ENCODE assay signal across 9 cellular contexts in genomic region chr3:142029052-142029642, GRCh38.
DNase-seq lines count a peak whose midpoint lies in the region; ATAC-seq and TF ChIP-seq lines count a peak whose summit lies in the region.
"Had no signal": no experiment of that assay in that cellular context is flagged by ENCODE, and none has a peak within 500 bp of the region (broad histone marks: within the 10 kb centered on the region; RNA-seq: fewer than 3 reads in every experiment).

No MANE protein-coding gene starts in this region.

- H3K79me2 ChIP-seq in DOHH2 (ENCODE audit: control insufficient read depth, low read length) (peaks cover 48% of the 10 kb centered on the region), H9 (ENCODE audit: insufficient read depth, low read length) (no peaks in the 10 kb centered on the region; the same call in 1 of the 2 replicates)

- no peaks in the 10 kb centered on the region for H4K20me1 ChIP-seq in DOHH2 (ENCODE audit: control insufficient read depth, insufficient read depth, low read depth, low read length)
- no peaks in the 10 kb centered on the region for H4K20me1 ChIP-seq in H9 (ENCODE audit: control insufficient read depth, insufficient read depth, insufficient read length)

- H3K4ac ChIP-seq in H9 (ENCODE audit: low read depth, low read length) = no peak overlapping the region

- no peak for TF ChIP-seq CTCF in DOHH2 (IDR thresholded peaks at IDR 0.05; ENCODE audit: low read depth, low read length, poor library complexity, severe bottlenecking)
- TF ChIP-seq CTCF in H9 (conservative IDR thresholded peaks at IDR 0.05) = no peak
- TF ChIP-seq CTCF in natural killer cell (IDR thresholded peaks at IDR 0.05) = no peak

- peak overlapping the region; percentile 79 for H3K4me3 ChIP-seq in DOHH2 (ENCODE audit: low read length)

- H3K4me1 ChIP-seq in DOHH2 (ENCODE audit: control insufficient read depth, low read length) (peaks cover 55% of the 10 kb centered on the region), H9 (ENCODE audit: insufficient read depth, low read length) (no peaks in the 10 kb centered on the region)

- no peak overlapping the region for H3K56ac ChIP-seq in H9 (ENCODE audit: insufficient read length, low read depth, low read length)

- ATAC-seq in natural killer cell = no peak
- ATAC-seq in GM19397 (IDR thresholded peaks at IDR 0.05; ENCODE audit: unreplicated experiment) = no peak

- H3F3A ChIP-seq in DOHH2 (ENCODE audit: control insufficient read depth, insufficient read depth) = peaks cover 21% of the 10 kb centered on the region

- H2BK5ac ChIP-seq in H9 (ENCODE audit: insufficient read length, low read length) = no peak overlapping the region

- H3K36me3 ChIP-seq in DOHH2 (ENCODE audit: control insufficient read depth, low read length) = peaks cover 19% of the 10 kb centered on the region

- H3K36me3 Mint-ChIP-seq in H9 (ENCODE audit: insufficient read depth in 1 of 3, low read depth in 3 of 3) = peaks cover 7 to 16% (median 12%) of the 10 kb centered on the region in 3 experiments; a peak in 6 of 7 replicates
- no peaks in the 10 kb centered on the region for H3K36me3 Mint-ChIP-seq in natural killer cell

- H3K27me3 Mint-ChIP-seq in H9 (ENCODE audit: low read depth) (no peaks in the 10 kb centered on the region), natural killer cell (ENCODE audit: low read depth in 2 of 2) (no peaks in the 10 kb centered on the region)

- no peak overlapping the region for H3K14ac ChIP-seq in H9 (ENCODE audit: insufficient read depth, low read length)

- WGBS in H9 (ENCODE audit: extremely low coverage, insufficient read length, low lambda C conversion rate) = no CpG with 5 or more reads among the region's 3 CpGs

- intact Hi-C loops in natural killer cell (cut with micrococcal nuclease) = loop anchor here (2.0 to 5.0 kb wide), 2 partner anchors 70 to 292 kb away; partner anchors contain the start of gene RNF7

- H3K18ac ChIP-seq in H9 (ENCODE audit: insufficient read length, low read depth, low read length) = no peak overlapping the region

- H3K9me3 Mint-ChIP-seq in H9 (no peaks in the 10 kb centered on the region), natural killer cell (no peaks in the 10 kb centered on the region)

- DNase-seq in H9 (no peak), OCI-M1 (lab: John Stamatoyannopoulos, UW) (peak; percentile 76), natural killer cell (no peak), NCI-H128 (lab: John Stamatoyannopoulos, UW; ENCODE audit: unreplicated experiment) (no peak), cerebellar cortex (ENCODE audit: low spot score) (no peak)
- DNase-seq in activated CD4-positive, alpha-beta T cell treated with anti-CD3 and anti-CD28 coated beads, Interleukin-2, amount 50 U/mL, for 4 hours = no peak
- DNase-seq: stimulated activated naive CD4-positive, alpha-beta T cell treated with Interleukin-2 at 50 U/mL for 16 hours had no signal

- no peak overlapping the region for H3K9ac ChIP-seq in H9 (ENCODE audit: extremely low read depth, insufficient read length, low read length)

- peaks cover 22 to 25% of the 10 kb centered on the region in 2 experiments for H3K4me1 Mint-ChIP-seq in H9
- peaks cover 35 to 41% of the 10 kb centered on the region in 2 donors for H3K4me1 Mint-ChIP-seq in natural killer cell

- no peak overlapping the region for H4K91ac ChIP-seq in H9 (ENCODE audit: insufficient read length, low read depth, low read length)

- H2BK12ac ChIP-seq in H9 (ENCODE audit: insufficient read length, low read depth, low read length) = no peak overlapping the region

- peak overlapping the region in 1 of 2 experiments; percentile 41; a peak in 1 of 5 replicates for H3K4me3 Mint-ChIP-seq in H9
- H3K4me3 Mint-ChIP-seq in natural killer cell = peak overlapping the region; percentile 43

- no peak overlapping the region for H2AFZ ChIP-seq in H9 (ENCODE audit: low read length)

- H3K27ac ChIP-seq in DOHH2 (ENCODE audit: low read depth, low read length) (peak overlapping the region; percentile 68), H9 (ENCODE audit: insufficient read length, low read depth, low read length) (no peak overlapping the region)

- no peak overlapping the region for H4K8ac ChIP-seq in H9 (replicated peaks; ENCODE audit: insufficient read length, low read depth, low read length)

- H3K23me2 ChIP-seq in H9 (ENCODE audit: insufficient read length, low read depth, low read length, poor library complexity, severe bottlenecking) = no peaks in the 10 kb centered on the region

- H2BK20ac ChIP-seq in H9 (ENCODE audit: low read depth, low read length, poor library complexity, severe bottlenecking) = no peak overlapping the region

- H3K79me1 ChIP-seq in H9 (ENCODE audit: insufficient read depth, low read depth, low read length, poor library complexity, severe bottlenecking) = no peaks in the 10 kb centered on the region

- H3K27ac Mint-ChIP-seq in H9 (peak overlapping the region; percentile 78 to 85 (median 83); a peak in 5 of 7 replicates), natural killer cell (peak overlapping the region; percentile 87 to 91)

- H3K4me2 ChIP-seq in DOHH2 (ENCODE audit: low read length) (peak overlapping the region; percentile 78), H9 (ENCODE audit: insufficient read depth, insufficient read length, low read length) (no peak overlapping the region)

- H2AK5ac ChIP-seq in H9 (ENCODE audit: insufficient read length, low read length) = no peak overlapping the region

- H3T11ph ChIP-seq in H9 (ENCODE audit: low read length) = no peak overlapping the region

- H2BK15ac ChIP-seq in H9 (ENCODE audit: low read depth, low read length) = no peak overlapping the region

- no peak overlapping the region for H3K23ac ChIP-seq in H9 (ENCODE audit: insufficient read length, low read depth, low read length)

- H4K5ac ChIP-seq in H9 (ENCODE audit: insufficient read length, low read depth, low read length) = no peak overlapping the region

- no peak overlapping the region for H2BK120ac ChIP-seq in H9 (ENCODE audit: low read depth, low read length, poor library complexity, severe bottlenecking)

- H3K27me3 ChIP-seq in DOHH2 (ENCODE audit: control insufficient read depth, low read length) = no peaks in the 10 kb centered on the region
- no peaks in the 10 kb centered on the region for H3K27me3 ChIP-seq in H9 (ENCODE audit: insufficient read depth, low read length)

- H3K9me3 ChIP-seq in DOHH2 (ENCODE audit: control insufficient read depth, insufficient read depth, low read length) (no peaks in the 10 kb centered on the region), H9 (ENCODE audit: control insufficient read depth, low read depth, low read length) (no peaks in the 10 kb centered on the region)

- H3K9me2 ChIP-seq in DOHH2 (replicated peaks; ENCODE audit: control insufficient read depth, low read length) = no peaks in the 10 kb centered on the region
